ENCODE assay signal across 17 cellular contexts in the genomic region with DNA sequence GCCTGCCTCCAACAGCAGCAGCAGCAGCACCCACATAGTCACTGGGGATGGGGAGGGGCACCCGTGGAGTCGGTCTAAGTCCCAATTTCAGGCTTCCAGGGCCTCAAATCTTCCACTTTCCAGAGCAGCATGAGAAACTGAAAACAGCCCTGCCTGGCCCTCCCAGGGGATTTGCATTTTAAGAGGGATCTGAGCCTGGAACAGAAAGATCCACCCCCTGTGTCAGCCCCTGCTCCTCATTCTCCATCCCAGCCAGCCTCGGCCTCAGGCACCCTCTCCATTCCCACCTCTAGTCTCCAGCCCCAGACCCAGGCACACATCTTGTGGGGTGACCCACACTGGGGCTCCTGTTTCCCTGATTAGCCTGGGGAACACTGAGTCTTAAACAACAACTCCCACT. TPM values are rescaled to one million over a fixed set of nuclear protein-coding genes. Genes with fewer than 3 reads are reported as not detected.
A peak's percentile ranks its signal among the peaks of the same experiment; 100 is the strongest.
DNase-seq lines count a peak whose midpoint lies in the region; ATAC-seq and TF ChIP-seq lines count a peak whose summit lies in the region.
"Had no signal": no experiment of that assay in that cellular context is flagged by ENCODE, and none has a peak within 500 bp of the region (broad histone marks: within the 10 kb centered on the region; RNA-seq: fewer than 3 reads in every experiment).

No MANE protein-coding gene starts in this region.

- H3K27ac ChIP-seq in GM23338 (ENCODE audit: low read depth), result no peak overlapping the region
- H3K27ac ChIP-seq in iPS-20b (ENCODE audit: low read length), result no peak overlapping the region
- no peak overlapping the region for H3K27ac ChIP-seq in GM23248
- H3K27ac ChIP-seq: BLaER1 treated with 17β-estradiol and CSF1 and Interleukin-3, amounts not matched to agents 10 nM and 100 nM had no signal

- H3K36me3 ChIP-seq in GM23338 (ENCODE audit: insufficient read depth), result no peaks in the 10 kb centered on the region
- no peaks in the 10 kb centered on the region for H3K36me3 ChIP-seq in iPS-20b (ENCODE audit: insufficient read depth, low read depth, low read length)
- H3K36me3 ChIP-seq in GM23248 (ENCODE audit: low read depth), result no peaks in the 10 kb centered on the region
- H3K36me3 ChIP-seq: BLaER1 treated with 17β-estradiol and CSF1 and Interleukin-3, amounts not matched to agents 10 nM and 100 nM had no signal

- 10 to 16% methylated on average over 3 of the region's 3 CpGs for WGBS in GM23248 (ENCODE audit: low coverage in 1 of 2, low lambda C conversion rate in 2 of 2, missing lambda C conversion rate in 2 of 2), 2 experiments

- H3K27me3 Mint-ChIP-seq in GM23338 (ENCODE audit: insufficient read depth, low read depth, poor library complexity), result peaks cover 4% of the 10 kb centered on the region
- H3K27me3 Mint-ChIP-seq in brain, result peaks cover 13% of the 10 kb centered on the region

- H3F3A ChIP-seq in GM23338 (replicated peaks; ENCODE audit: low read depth), result no peaks in the 10 kb centered on the region
- no peaks in the 10 kb centered on the region for H3F3A ChIP-seq in GM23248 (ENCODE audit: insufficient read depth)

- no peak overlapping the region for H3K4me3 ChIP-seq in GM23338
- no peak overlapping the region for H3K4me3 ChIP-seq in iPS-20b (ENCODE audit: low read length)
- no peak overlapping the region for H3K4me3 ChIP-seq in GM23248
- H3K4me3 ChIP-seq: BLaER1 treated with 17β-estradiol and CSF1 and Interleukin-3, amounts not matched to agents 10 nM and 100 nM; GM12878; K562 had no signal

- H3K9me3 Mint-ChIP-seq in GM23338, result peaks cover 5% of the 10 kb centered on the region; the same call in 2 of the 3 replicates
- H3K9me3 Mint-ChIP-seq in brain, result peaks cover 7 to 13% (median 9%) of the 10 kb centered on the region in 5 experiments
- H3K9me3 Mint-ChIP-seq: CD8-positive, alpha-beta T cell had no signal

- in situ Hi-C loops in GM23248 (cut with MboI), result no loop called here

- DNase-seq in GM23338 (ENCODE audit: low spot score) (no peak), NCI-H82 (lab: John Stamatoyannopoulos, UW) (peak; percentile 69), iPS-NIHi11 (ENCODE audit: low spot score) (no peak), GM23248 (no peak)
- DNase-seq: Calu3; CD8-positive, alpha-beta T cell; DMS79 treated with DMSO at 0.1 percent for 48 hours; HCEC 1CT; IMR-90 had no signal

- no peaks in the 10 kb centered on the region for H4K20me1 ChIP-seq in GM23338 (replicated peaks; ENCODE audit: insufficient read depth)
- no peaks in the 10 kb centered on the region for H4K20me1 ChIP-seq in GM23248 (ENCODE audit: insufficient read depth)

- H3K4me1 Mint-ChIP-seq in GM23338 (peaks cover 10% of the 10 kb centered on the region), brain (peaks cover 22% of the 10 kb centered on the region)
- H3K4me1 Mint-ChIP-seq: B cell had no signal

- no peaks in the 10 kb centered on the region for H3K9me2 ChIP-seq in GM23338 (ENCODE audit: insufficient read depth)
- H3K9me2 ChIP-seq in GM23248 (ENCODE audit: insufficient read depth), result no peaks in the 10 kb centered on the region

- no peaks in the 10 kb centered on the region for H3K36me3 Mint-ChIP-seq in GM23338 (ENCODE audit: low read depth)
- H3K36me3 Mint-ChIP-seq in brain, result no peaks in the 10 kb centered on the region
- H3K36me3 Mint-ChIP-seq: CD8-positive, alpha-beta T cell had no signal

- H2AFZ ChIP-seq in GM23338 (peak overlapping the region; percentile 72), GM23248 (no peak overlapping the region)

- H3K27me3 ChIP-seq in GM23338 (ENCODE audit: insufficient read depth) (no peaks in the 10 kb centered on the region), iPS-20b (ENCODE audit: insufficient read depth, low read length) (no peaks in the 10 kb centered on the region), GM23248 (replicated peaks; ENCODE audit: insufficient read depth) (peaks cover 9% of the 10 kb centered on the region)
- H3K27me3 ChIP-seq: BLaER1 treated with 17β-estradiol and CSF1 and Interleukin-3, amounts not matched to agents 10 nM and 100 nM had no signal

- H3K4me2 ChIP-seq in GM23338 (no peak overlapping the region), GM23248 (ENCODE audit: unreplicated experiment) (no peak overlapping the region)
- H3K4me2 ChIP-seq: BLaER1 treated with 17β-estradiol and CSF1 and Interleukin-3, amounts not matched to agents 10 nM and 100 nM had no signal

- H3K4me3 Mint-ChIP-seq in GM23338 (no peak overlapping the region), brain (no peak overlapping the region)
- H3K4me3 Mint-ChIP-seq: B cell; CD8-positive, alpha-beta T cell had no signal

- H3K27ac Mint-ChIP-seq in GM23338, result no peak overlapping the region
- peak overlapping the region in 4 of 5 experiments; percentile 34 to 78 (median 44) for H3K27ac Mint-ChIP-seq in brain
- H3K27ac Mint-ChIP-seq: B cell; CD8-positive, alpha-beta T cell had no signal

- H3K79me2 ChIP-seq in GM23338 (replicated peaks; ENCODE audit: insufficient read depth), result no peaks in the 10 kb centered on the region
- H3K79me2 ChIP-seq in GM23248 (ENCODE audit: insufficient read depth), result no peaks in the 10 kb centered on the region

- H3K9ac ChIP-seq in iPS-20b (ENCODE audit: low read depth, low read length), result peak overlapping the region; percentile 48; the same call in 1 of the 2 replicates
- no peak overlapping the region for H3K9ac ChIP-seq in GM23248
- H3K9ac ChIP-seq: BLaER1 treated with 17β-estradiol and CSF1 and Interleukin-3, amounts not matched to agents 10 nM and 100 nM had no signal

- no peak for TF ChIP-seq CTCF in GM23338 (conservative IDR thresholded peaks at IDR 0.05; ENCODE audit: low read depth in 2 of 2)
- no peak for TF ChIP-seq CTCF in brain (conservative IDR thresholded peaks at IDR 0.05)

- H3K9me3 ChIP-seq in iPS-20b (ENCODE audit: insufficient read depth, low read depth, low read length) (no peaks in the 10 kb centered on the region), GM23248 (ENCODE audit: low read depth) (no peaks in the 10 kb centered on the region)

- H3K4me1 ChIP-seq in GM23338 (ENCODE audit: insufficient read depth) (no peaks in the 10 kb centered on the region), iPS-20b (ENCODE audit: insufficient read depth, low read length) (peaks cover 5% of the 10 kb centered on the region; the same call in 1 of the 2 replicates), GM23248 (ENCODE audit: insufficient read depth) (no peaks in the 10 kb centered on the region)

- ATAC-seq in GM23338 (peak; percentile 73), HG02798 (IDR thresholded peaks at IDR 0.05; ENCODE audit: poor library complexity, unreplicated experiment) (no peak), GM18519 (IDR thresholded peaks at IDR 0.05; ENCODE audit: low FRiP score, unreplicated experiment) (no peak)
- ATAC-seq: CD8-positive, alpha-beta T cell; GM12878; K562 had no signal

TF ChIP-seq in GM23338, 12 proteins besides CTCF, POLR2A, EP300 and RAD21 (continues in another document):
- TF ChIP-seq, protein P1, sequence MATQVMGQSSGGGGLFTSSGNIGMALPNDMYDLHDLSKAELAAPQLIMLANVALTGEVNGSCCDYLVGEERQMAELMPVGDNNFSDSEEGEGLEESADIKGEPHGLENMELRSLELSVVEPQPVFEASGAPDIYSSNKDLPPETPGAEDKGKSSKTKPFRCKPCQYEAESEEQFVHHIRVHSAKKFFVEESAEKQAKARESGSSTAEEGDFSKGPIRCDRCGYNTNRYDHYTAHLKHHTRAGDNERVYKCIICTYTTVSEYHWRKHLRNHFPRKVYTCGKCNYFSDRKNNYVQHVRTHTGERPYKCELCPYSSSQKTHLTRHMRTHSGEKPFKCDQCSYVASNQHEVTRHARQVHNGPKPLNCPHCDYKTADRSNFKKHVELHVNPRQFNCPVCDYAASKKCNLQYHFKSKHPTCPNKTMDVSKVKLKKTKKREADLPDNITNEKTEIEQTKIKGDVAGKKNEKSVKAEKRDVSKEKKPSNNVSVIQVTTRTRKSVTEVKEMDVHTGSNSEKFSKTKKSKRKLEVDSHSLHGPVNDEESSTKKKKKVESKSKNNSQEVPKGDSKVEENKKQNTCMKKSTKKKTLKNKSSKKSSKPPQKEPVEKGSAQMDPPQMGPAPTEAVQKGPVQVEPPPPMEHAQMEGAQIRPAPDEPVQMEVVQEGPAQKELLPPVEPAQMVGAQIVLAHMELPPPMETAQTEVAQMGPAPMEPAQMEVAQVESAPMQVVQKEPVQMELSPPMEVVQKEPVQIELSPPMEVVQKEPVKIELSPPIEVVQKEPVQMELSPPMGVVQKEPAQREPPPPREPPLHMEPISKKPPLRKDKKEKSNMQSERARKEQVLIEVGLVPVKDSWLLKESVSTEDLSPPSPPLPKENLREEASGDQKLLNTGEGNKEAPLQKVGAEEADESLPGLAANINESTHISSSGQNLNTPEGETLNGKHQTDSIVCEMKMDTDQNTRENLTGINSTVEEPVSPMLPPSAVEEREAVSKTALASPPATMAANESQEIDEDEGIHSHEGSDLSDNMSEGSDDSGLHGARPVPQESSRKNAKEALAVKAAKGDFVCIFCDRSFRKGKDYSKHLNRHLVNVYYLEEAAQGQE (IDR thresholded peaks at IDR 0.05; ENCODE audit: unreplicated experiment), result no peak
- TF ChIP-seq ZNF331 (CRISPR knock-in tag; IDR thresholded peaks at IDR 0.05; ENCODE audit: low read depth), result no peak
- no peak for TF ChIP-seq EZH2phosphoT487 (IDR thresholded peaks at IDR 0.05; ENCODE audit: unreplicated experiment)

RNA-seq across cellular contexts. Expression of a gene that starts 51.8 kb away (rescaled TPM):
- total RNA-seq in GM23338 (2014; rRNA removed; shearing (Covaris generic)), result 44.4 and 45.4 TPM in 2 replicates
- polyA plus RNA-seq in GM23338 (2016; fragmentation: Nextera tagmentation; extraction: Ambion mirVana), result 84.6 and 86.7 TPM in 2 replicates
- polyA plus RNA-seq in brain (ENCODE audit: insufficient read depth, low read depth, low replicate concordance), result 103 TPM
- total RNA-seq in GM23248 (2014; rRNA removed; shearing (Covaris generic)), result 1.1 and 3.7 TPM in 2 replicates
- 0.32 and 0.54 TPM in 2 replicates for polyA plus RNA-seq in GM23248 (2016; fragmentation: Nextera tagmentation; extraction: Ambion mirVana)

RNA-seq across cellular contexts. Expression of a gene that starts 52.3 kb away (rescaled TPM):
- total RNA-seq in GM23338 (2014; rRNA removed; shearing (Covaris generic)), result 28.9 and 30.8 TPM in 2 replicates
- polyA plus RNA-seq in GM23338 (2016; fragmentation: Nextera tagmentation; extraction: Ambion mirVana) (22.0 and 22.3 TPM in 2 replicates), brain (ENCODE audit: insufficient read depth, low read depth, low replicate concordance) (63.8 TPM), GM23248 (2016; fragmentation: Nextera tagmentation; extraction: Ambion mirVana) (17.8 and 19.4 TPM in 2 replicates)
- total RNA-seq in GM23248 (2014; rRNA removed; shearing (Covaris generic)), result 16.6 and 20.6 TPM in 2 replicates

Comparison
In these comparisons a context has a peak if more than half of its experiments do, and no peak if none do; other contexts are left out.
1. RNA of a gene that starts 51.8 kb away (polyA plus RNA-seq): 103 TPM in brain (single experiment) and 84.6 to 86.7 TPM in GM23338; 0.32 to 0.54 TPM in GM23248; every median in the first group is over 10 times any median in the second.